ENCODE assay signal across 24 cellular contexts in the genomic region with DNA sequence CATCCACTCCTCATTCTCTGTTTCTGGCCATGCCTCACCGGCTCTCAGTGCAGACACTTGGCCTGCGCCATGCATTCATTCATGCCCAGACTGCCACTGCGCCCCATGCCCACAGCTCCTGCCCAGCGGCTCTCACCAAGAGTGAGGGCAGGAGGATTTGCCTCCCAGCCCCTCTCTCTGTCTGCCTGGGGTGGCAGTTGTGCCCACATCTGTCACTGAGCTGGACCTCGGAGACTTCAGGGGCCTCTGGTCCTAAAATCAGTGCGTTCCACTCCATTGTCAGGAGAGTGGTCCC.
"Had no signal": no experiment of that assay in that cellular context is flagged by ENCODE, and none has a peak within 500 bp of the region (broad histone marks: within the 10 kb centered on the region; RNA-seq: fewer than 3 reads in every experiment).

No MANE protein-coding gene starts in this region.

- H3K9me3 Mint-ChIP-seq: activated naive CD4-positive, alpha-beta T cell treated with anti-CD3 and anti-CD28 coated beads, Interleukin-2, amount 50 U/mL, for 72 hours; activated T-cell treated with anti-CD3 and anti-CD28 coated beads, Interleukin-2, amount 50 U/mL, for 72 hours; central memory CD8-positive, alpha-beta T cell; memory B cell; nephron progenitor cell; stimulated activated naive B cell treated with anti-CD40 and anti-IgM and Interleukin-4, amounts not matched to agents 10 μg/mL and 1 μg/mL and 100 μg/mL, for 72 hours had no signal

- H3K36me3 Mint-ChIP-seq: activated naive CD4-positive, alpha-beta T cell treated with anti-CD3 and anti-CD28 coated beads, Interleukin-2, amount 50 U/mL, for 72 hours; stimulated activated naive B cell treated with anti-CD40 and anti-IgM and Interleukin-4, amounts not matched to agents 10 μg/mL and 1 μg/mL and 100 μg/mL, for 72 hours had no signal

- H3K27me3 ChIP-seq: pancreas, right lobe of liver had no signal

- H3K4me1 ChIP-seq: psoas muscle had no signal

- ATAC-seq: activated naive CD4-positive, alpha-beta T cell treated with anti-CD3 and anti-CD28 coated beads, Interleukin-2, amount 50 U/mL, for 72 hours; activated T-cell treated with anti-CD3 and anti-CD28 coated beads, Interleukin-2, amount 50 U/mL, for 72 hours; gastrocnemius medialis; mucosa of descending colon; pancreas; psoas muscle; right lobe of liver; stimulated activated naive B cell treated with anti-CD40 and anti-IgM and Interleukin-4, amounts not matched to agents 10 μg/mL and 1 μg/mL and 100 μg/mL, for 72 hours had no signal

- H3K4me1 Mint-ChIP-seq: central memory CD8-positive, alpha-beta T cell; nephron progenitor cell had no signal

- H3K9me3 ChIP-seq: breast epithelium, gastrocnemius medialis, mucosa of descending colon, pancreas, psoas muscle, right lobe of liver, stomach, suprapubic skin, tibial artery had no signal

- H3K36me3 ChIP-seq: breast epithelium, gastrocnemius medialis, pancreas, right lobe of liver, stomach, suprapubic skin, tibial artery had no signal

- DNase-seq: activated CD4-positive, alpha-beta T cell treated with anti-CD3 and anti-CD28 coated beads for 4 hours; activated CD4-positive, alpha-beta T cell treated with anti-CD3 and anti-CD28 coated beads, Interleukin-2, amount 50 U/mL, for 4 hours; activated naive CD4-positive, alpha-beta T cell; activated T-cell treated with anti-CD3 and anti-CD28 coated beads, Interleukin-2, amount 50 U/mL, for 72 hours; dermis blood vessel endothelial cell; effector CD8-positive, alpha-beta T cell; gastrocnemius medialis; hippocampal formation; kidney; nephron progenitor cell; small intestine; stimulated activated CD4-positive, alpha-beta T cell treated with anti-CD3 and anti-CD28 coated beads, Interleukin-1b, Interleukin-23, amount 100 ng/mL, for 48 hours; stimulated activated naive B cell treated with anti-CD40 and anti-IgM and Interleukin-4, amounts not matched to agents 10 μg/mL and 1 μg/mL and 100 μg/mL, for 72 hours; stomach had no signal

- H3K27ac ChIP-seq: breast epithelium, gastrocnemius medialis, pancreas, psoas muscle, right lobe of liver, stomach, suprapubic skin, tibial artery had no signal

- H3K4me3 Mint-ChIP-seq: activated T-cell treated with anti-CD3 and anti-CD28 coated beads, Interleukin-2, amount 50 U/mL, for 72 hours; central memory CD8-positive, alpha-beta T cell; memory B cell; nephron progenitor cell; stimulated activated naive B cell treated with anti-CD40 and anti-IgM and Interleukin-4, amounts not matched to agents 10 μg/mL and 1 μg/mL and 100 μg/mL, for 72 hours had no signal

- H3K27ac Mint-ChIP-seq: activated naive CD4-positive, alpha-beta T cell treated with anti-CD3 and anti-CD28 coated beads, Interleukin-2, amount 50 U/mL, for 72 hours; activated T-cell treated with anti-CD3 and anti-CD28 coated beads, Interleukin-2, amount 50 U/mL, for 72 hours; memory B cell; nephron progenitor cell; stimulated activated naive B cell treated with anti-CD40 and anti-IgM and Interleukin-4, amounts not matched to agents 10 μg/mL and 1 μg/mL and 100 μg/mL, for 72 hours had no signal

- H3K4me3 ChIP-seq: breast epithelium, gastrocnemius medialis, mucosa of descending colon, pancreas, psoas muscle, right lobe of liver, stomach, suprapubic skin, tibial artery had no signal
